19 cellular contexts compared by ENCODE assay signal in genomic region chr14:30972882-30973582, GRCh38.
"Had no signal": no experiment of that assay in that cellular context is flagged by ENCODE, and none has a peak within 500 bp of the region (broad histone marks: within the 10 kb centered on the region; RNA-seq: fewer than 3 reads in every experiment).

No MANE protein-coding gene starts in this region.

- ATAC-seq: activated CD4-positive, alpha-beta T cell treated with anti-CD3 and anti-CD28 coated beads for 36 hours; left lung; naive thymus-derived CD8-positive, alpha-beta T cell; pancreas had no signal

- H3K27ac ChIP-seq: esophagus muscularis mucosa, hepatocyte, left lung, sigmoid colon, tibial artery, vagina, VCaP had no signal

- DNase-seq: activated CD4-positive, alpha-beta memory T cell treated with anti-CD3 and anti-CD28 coated beads for 36 hours; activated CD4-positive, alpha-beta T cell treated with anti-CD3 and anti-CD28 coated beads for 36 hours; activated gamma-delta T cell; activated naive CD8-positive, alpha-beta T cell treated with anti-CD3 and anti-CD28 coated beads, Interleukin-2, amount 10 ng/mL, durations not matched to agents 7 days and 5 days; activated T-cell treated with anti-CD3 and anti-CD28 coated beads, Interleukin-2, amount 50 U/mL, for 48 hours; aorta; islet precursor cell; left lung; mammary epithelial cell; naive thymus-derived CD8-positive, alpha-beta T cell; pancreas; sigmoid colon; stimulated activated CD4-positive, alpha-beta T cell treated with anti-CD3 and anti-CD28 coated beads, Interleukin-1b, Interleukin-23, amount 100 ng/mL, for 48 hours; T-helper 1 cell; tibial artery had no signal

- H3K9me3 ChIP-seq: esophagus muscularis mucosa, left lung, pancreas, sigmoid colon, tibial artery, vagina had no signal

- H3K4me2 ChIP-seq: hepatocyte had no signal

- H3K27me3 Mint-ChIP-seq: activated CD4-positive, alpha-beta memory T cell treated with anti-CD3 and anti-CD28 coated beads for 36 hours; activated CD4-positive, alpha-beta T cell treated with anti-CD3 and anti-CD28 coated beads for 36 hours; activated naive CD8-positive, alpha-beta T cell treated with anti-CD3 and anti-CD28 coated beads, Interleukin-2, amount 10 ng/mL, durations not matched to agents 7 days and 5 days; naive thymus-derived CD8-positive, alpha-beta T cell had no signal

- H3K27ac Mint-ChIP-seq: activated CD4-positive, alpha-beta memory T cell treated with anti-CD3 and anti-CD28 coated beads for 36 hours; activated CD4-positive, alpha-beta T cell treated with anti-CD3 and anti-CD28 coated beads for 36 hours; activated naive CD8-positive, alpha-beta T cell treated with anti-CD3 and anti-CD28 coated beads, Interleukin-2, amount 10 ng/mL, durations not matched to agents 7 days and 5 days had no signal

- H3K4me3 Mint-ChIP-seq: activated CD4-positive, alpha-beta memory T cell treated with anti-CD3 and anti-CD28 coated beads for 36 hours; activated CD4-positive, alpha-beta T cell treated with anti-CD3 and anti-CD28 coated beads for 36 hours; activated naive CD8-positive, alpha-beta T cell treated with anti-CD3 and anti-CD28 coated beads, Interleukin-2, amount 10 ng/mL, durations not matched to agents 7 days and 5 days had no signal

- H3K36me3 Mint-ChIP-seq: activated CD4-positive, alpha-beta memory T cell treated with anti-CD3 and anti-CD28 coated beads for 36 hours had no signal

- H3K4me3 ChIP-seq: esophagus muscularis mucosa, hepatocyte, left lung, pancreas, sigmoid colon, tibial artery, vagina had no signal

- H3K36me3 ChIP-seq: esophagus muscularis mucosa, left lung, pancreas, sigmoid colon, tibial artery, vagina had no signal

- H3K27me3 ChIP-seq: esophagus muscularis mucosa, hepatocyte, left lung, pancreas, sigmoid colon, tibial artery, vagina had no signal

- H2AFZ ChIP-seq: hepatocyte had no signal
